ENCODE assay signal across 7 cellular contexts in the genomic region with DNA sequence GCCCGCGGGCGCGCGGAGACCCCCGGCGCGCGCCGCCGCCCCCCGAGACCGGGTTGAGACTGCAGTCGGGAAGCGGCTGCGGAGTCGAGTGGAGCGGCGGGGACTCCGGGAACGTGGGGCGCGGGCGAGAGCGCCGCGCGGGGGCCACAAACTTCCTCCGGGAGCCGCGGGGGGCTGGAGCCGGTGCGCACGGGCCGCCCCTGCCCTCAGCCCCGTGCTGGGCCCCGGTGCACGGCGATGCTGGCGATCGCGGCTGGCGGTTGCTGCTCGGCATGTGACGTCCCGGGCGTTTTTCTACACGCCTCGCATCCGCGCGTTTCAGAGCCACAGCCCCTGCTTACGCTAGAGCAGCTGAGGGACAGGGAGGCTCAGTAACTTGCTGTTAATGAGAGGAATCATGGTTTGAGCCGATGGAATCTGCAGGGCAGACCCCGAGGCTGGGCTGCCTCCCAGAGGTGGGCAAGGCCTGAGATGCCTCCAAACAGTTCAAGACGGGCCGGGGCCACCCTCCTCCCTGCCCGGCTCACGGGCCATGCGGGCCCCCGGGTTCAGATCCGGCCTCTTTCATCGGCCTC. TPM values are rescaled to one million over a fixed set of nuclear protein-coding genes. Genes with fewer than 3 reads are reported as not detected.
DNase-seq lines count a peak whose midpoint lies in the region; ATAC-seq and TF ChIP-seq lines count a peak whose summit lies in the region.

No MANE protein-coding gene starts in this region.

- no peak overlapping the region for H2AFZ ChIP-seq in SU-DHL-6 (ENCODE audit: low read depth, low read length, severe bottlenecking)

- H3K36me3 ChIP-seq in SU-DHL-6 (ENCODE audit: low read length): no peaks in the 10 kb centered on the region

- no peaks in the 10 kb centered on the region; the same call in 1 of the 2 replicates for H4K20me1 ChIP-seq in SU-DHL-6 (ENCODE audit: low read depth, low read length)

- TF ChIP-seq CTCF in SU-DHL-6 (IDR thresholded peaks at IDR 0.05; ENCODE audit: insufficient read depth, low read length, poor library complexity, severe bottlenecking) (no peak), brain (conservative IDR thresholded peaks at IDR 0.05) (peak in 1 of 2 experiments; percentile 21)

- H3K27ac Mint-ChIP-seq in brain: peak overlapping the region; percentile 74 to 94 (median 84)

- ATAC-seq in GM18907 (IDR thresholded peaks at IDR 0.05; ENCODE audit: unreplicated experiment) (peak; percentile 24), HG03039 (IDR thresholded peaks at IDR 0.05; ENCODE audit: unreplicated experiment) (peak; percentile 11)

- H3K27me3 Mint-ChIP-seq in brain: peaks cover 3% of the 10 kb centered on the region

- peaks cover 54% of the 10 kb centered on the region for H3K4me1 Mint-ChIP-seq in brain

- H3K36me3 Mint-ChIP-seq in brain: no peaks in the 10 kb centered on the region

- H3K9me3 ChIP-seq in SU-DHL-6 (ENCODE audit: insufficient read depth, low read length): no peaks in the 10 kb centered on the region

- H3K9me2 ChIP-seq in SU-DHL-6 (replicated peaks; ENCODE audit: insufficient read depth, low read length): no peaks in the 10 kb centered on the region

- peak overlapping the region; percentile 77 for H3K4me2 ChIP-seq in SU-DHL-6 (ENCODE audit: low read depth, low read length, poor library complexity, severe bottlenecking)

- H3K27me3 ChIP-seq in SU-DHL-6 (ENCODE audit: low read length): no peaks in the 10 kb centered on the region

- DNase-seq in kidney tubule cell (ENCODE audit: low spot score) (peak; percentile 32), cerebellar nuclear complex (lab: John Stamatoyannopoulos, UW) (no peak)
- DNase-seq in stimulated activated CD4-positive, alpha-beta T cell treated with anti-CD3 and anti-CD28 coated beads, Interleukin-4, amount 100 ng/mL, for 1 hour: peak; percentile 45

- H3K9me3 Mint-ChIP-seq in brain: no peaks in the 10 kb centered on the region

- peak overlapping the region; percentile 85 to 93 (median 88) for H3K4me3 Mint-ChIP-seq in brain

- peak overlapping the region; percentile 80 for H3K9ac ChIP-seq in SU-DHL-6 (ENCODE audit: low read length)

- peaks cover 52% of the 10 kb centered on the region for H3K79me2 ChIP-seq in SU-DHL-6 (ENCODE audit: insufficient read depth, low read length)

- peak overlapping the region; percentile 65 for H3K4me3 ChIP-seq in SU-DHL-6 (ENCODE audit: insufficient read depth, low read length, poor library complexity, severe bottlenecking)

- H3K27ac ChIP-seq in SU-DHL-6 (ENCODE audit: low read depth, low read length): peak overlapping the region; percentile 34

- H3F3A ChIP-seq in SU-DHL-6 (ENCODE audit: insufficient read depth): peaks cover 6% of the 10 kb centered on the region; the same call in 1 of the 2 replicates

RNA-seq across cellular contexts. Expression of gene TMEM201, which starts 0.5 kb away (rescaled TPM):
- polyA plus RNA-seq in brain (ENCODE audit: insufficient read depth, low read depth, low replicate concordance): 34.2 TPM

RNA-seq across cellular contexts. Expression of gene SLC25A33, which starts 50.0 kb away (rescaled TPM):
- polyA plus RNA-seq in brain (ENCODE audit: insufficient read depth, low read depth, low replicate concordance): 9.7 TPM

Comparison
In these comparisons a context has a peak if more than half of its experiments do, and no peak if none do; other contexts are left out.
1. DNase-seq: peak in kidney tubule cell (single experiment) and stimulated activated CD4-positive, alpha-beta T cell treated with anti-CD3 and anti-CD28 coated beads, Interleukin-4, amount 100 ng/mL, for 1 hour (single experiment); none in cerebellar nuclear complex (0 of 2).